In the genomic region with DNA sequence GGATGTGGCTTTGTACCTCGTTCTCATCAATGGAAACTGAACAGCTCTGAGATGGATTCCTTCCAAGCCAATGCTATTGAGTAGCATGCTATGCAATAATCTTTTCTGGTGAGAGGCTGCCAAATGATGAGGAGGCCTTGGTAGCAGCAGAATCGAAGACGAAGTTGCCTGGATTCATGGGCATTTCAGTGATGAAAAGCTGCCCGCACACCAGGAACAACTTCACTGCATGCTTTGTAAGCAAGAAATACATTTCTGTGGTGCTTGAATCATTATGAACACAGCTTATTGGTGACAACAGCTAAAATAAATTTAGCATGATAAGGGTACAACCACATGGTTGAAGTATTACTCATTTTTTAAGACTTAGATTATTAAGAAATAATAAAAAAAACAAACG, we compare ENCODE assay signal across 25 cellular contexts.
"Had no signal": no experiment of that assay in that cellular context is flagged by ENCODE, and none has a peak within 500 bp of the region (broad histone marks: within the 10 kb centered on the region; RNA-seq: fewer than 3 reads in every experiment).

No MANE protein-coding gene starts in this region.

- DNase-seq: activated B cell treated with CpG ODN at 0.5 μM for 24 hours; activated CD4-positive, alpha-beta T cell treated with anti-CD3 and anti-CD28 coated beads for 1 hour; activated CD4-positive, alpha-beta T cell treated with anti-CD3 and anti-CD28 coated beads, Interleukin-2, amount 10 ng/mL, durations not matched to agents 24 days and 14 days; activated CD4-positive, alpha-beta T cell treated with anti-CD3 and anti-CD28 coated beads, Interleukin-2, amount 50 U/mL, for 48 hours; activated effector memory CD4-positive, alpha-beta T cell treated with anti-CD3 and anti-CD28 coated beads, Interleukin-2, amount 50 U/mL, for 16 hours; activated naive CD4-positive, alpha-beta T cell treated with Interleukin-2 at 50 U/mL for 16 hours; activated naive CD8-positive, alpha-beta T cell treated with anti-CD3 and anti-CD28 coated beads, Interleukin-2, amount 50 U/mL, for 24 hours; activated T-cell treated with anti-CD3 and anti-CD28 coated beads, Interleukin-2, amount 50 U/mL, for 4 hours; amygdala; central memory CD4-positive, alpha-beta T cell; MG63; MV-4-11; NCI-H1105; NCI-H1436; NCI-H1694 treated with DMSO at 0.1 percent for 48 hours; NCI-H2029 treated with DMSO at 0.1 percent for 48 hours; NCI-H446; NCI-H524; SIG-M5; T-cell; T-helper 2 cell; T1000 had no signal

- ATAC-seq: activated naive CD4-positive, alpha-beta T cell treated with anti-CD3 and anti-CD28 coated beads, Interleukin-2, amount 50 U/mL, for 72 hours; activated naive CD8-positive, alpha-beta T cell treated with anti-CD3 and anti-CD28 coated beads, Interleukin-2, amount 50 U/mL, for 24 hours; activated T-cell treated with anti-CD3 and anti-CD28 coated beads, Interleukin-2, amount 50 U/mL, for 4 hours; T-cell had no signal

- H3K4me3 ChIP-seq: breast epithelium, MG63, SK-N-MC had no signal
